In genomic region chr3:184688251-184688851, GRCh38 we compare ENCODE assay signal across 11 cellular contexts. TPM values are rescaled to one million over a fixed set of nuclear protein-coding genes. Genes with fewer than 3 reads are reported as not detected.
DNase-seq lines count a peak whose midpoint lies in the region; ATAC-seq, FAIRE-seq and TF ChIP-seq lines count a peak whose summit lies in the region.
"Had no signal": no experiment of that assay in that cellular context is flagged by ENCODE, and none has a peak within 500 bp of the region (broad histone marks: within the 10 kb centered on the region; RNA-seq: fewer than 3 reads in every experiment).

No MANE protein-coding gene starts in this region.

- H3K4me3 Mint-ChIP-seq in CD4-positive, alpha-beta memory T cell, result no peak overlapping the region

- intact Hi-C loops in mammary epithelial cell (cut with micrococcal nuclease) (no loop called here), lower lobe of right lung (cut with DNase I) (no loop called here), upper lobe of right lung (cut with DNase I) (no loop called here)
- intact Hi-C loops in CD4-positive, alpha-beta memory T cell (cut with micrococcal nuclease), result no loop called here

- dilution Hi-C loops in mammary epithelial cell (cut with HindIII; ENCODE audit: low sequenced_read_pairs), result no loop called here

- peaks cover 0 to 8% of the 10 kb centered on the region in 2 donors for H3K27me3 Mint-ChIP-seq in CD4-positive, alpha-beta memory T cell

- H2AFZ ChIP-seq in mammary epithelial cell (ENCODE audit: low read depth, low read length), result no peak overlapping the region

- no peak overlapping the region for H3K9ac ChIP-seq in mammary epithelial cell (ENCODE audit: insufficient read depth, low read length)

- H3K79me2 ChIP-seq in mammary epithelial cell (ENCODE audit: insufficient read depth, low read length), result no peaks in the 10 kb centered on the region

- H3K4me3 ChIP-seq in mammary epithelial cell (replicated peaks in 1 of 3; ENCODE audit: insufficient read depth in 1 of 3, low read depth in 2 of 3, low read length in 3 of 3), result no peak overlapping the region
- no peak overlapping the region for H3K4me3 ChIP-seq in lower lobe of right lung
- H3K4me3 ChIP-seq in upper lobe of right lung, result no peak overlapping the region
- no peak overlapping the region for H3K4me3 ChIP-seq in CD4-positive, alpha-beta memory T cell (ENCODE audit: low read length in 2 of 2)

- TF ChIP-seq CTCF in mammary epithelial cell (conservative IDR thresholded peaks at IDR 0.05 in 1 of 2, IDR thresholded peaks at IDR 0.05 in 1 of 2; ENCODE audit: extremely low read depth in 1 of 2, insufficient read depth in 1 of 2, low read depth in 1 of 2, low read length in 2 of 2), result no peak
- no peak for TF ChIP-seq CTCF in lower lobe of right lung (IDR thresholded peaks at IDR 0.05)
- no peak for TF ChIP-seq CTCF in upper lobe of right lung (IDR thresholded peaks at IDR 0.05)

- H3K36me3 ChIP-seq in mammary epithelial cell (ENCODE audit: insufficient read depth, low read length), result no peaks in the 10 kb centered on the region
- H3K36me3 ChIP-seq in lower lobe of right lung, result no peaks in the 10 kb centered on the region
- H3K36me3 ChIP-seq in upper lobe of right lung, result no peaks in the 10 kb centered on the region
- no peaks in the 10 kb centered on the region for H3K36me3 ChIP-seq in CD4-positive, alpha-beta memory T cell (ENCODE audit: insufficient read depth, low read length)

- no TSS peak for BruUV-seq in mammary epithelial cell (replicated peaks; lab: Mats Ljungman, UMichigan)

- H3K27me3 ChIP-seq in mammary epithelial cell (ENCODE audit: insufficient read depth, low read length) (no peaks in the 10 kb centered on the region), lower lobe of right lung (ENCODE audit: low read depth) (no peaks in the 10 kb centered on the region), upper lobe of right lung (no peaks in the 10 kb centered on the region)
- no peaks in the 10 kb centered on the region for H3K27me3 ChIP-seq in CD4-positive, alpha-beta memory T cell (ENCODE audit: insufficient read depth, low read length)

- in situ Hi-C loops in mammary epithelial cell (cut with MboI; ENCODE audit: low sequenced_read_pairs in 2 of 2), result no loop called here

- WGBS in mammary epithelial cell (ENCODE audit: low coverage, missing lambda C conversion rate), result 34% methylated on average over 4 of the region's 5 CpGs

- peak overlapping the region; percentile 7 for H3K4me2 ChIP-seq in mammary epithelial cell (ENCODE audit: insufficient read depth, low read depth, low read length)

- H4K20me1 ChIP-seq in mammary epithelial cell (ENCODE audit: insufficient read depth, low read length), result no peaks in the 10 kb centered on the region

- H3K27ac Mint-ChIP-seq in CD4-positive, alpha-beta memory T cell, result peak overlapping the region in 1 of 7 donors; percentile 31

- H3K9me3 ChIP-seq in mammary epithelial cell (replicated peaks; ENCODE audit: insufficient read depth, low read length) (no peaks in the 10 kb centered on the region), lower lobe of right lung (no peaks in the 10 kb centered on the region), upper lobe of right lung (no peaks in the 10 kb centered on the region)
- H3K9me3 ChIP-seq in CD4-positive, alpha-beta memory T cell (ENCODE audit: control insufficient read depth in 1 of 2, low read length in 2 of 2), result no peaks in the 10 kb centered on the region

- ATAC-seq in lower lobe of right lung (peak; percentile 34 to 36), upper lobe of right lung (peak; percentile 25), GM21723 (IDR thresholded peaks at IDR 0.05; ENCODE audit: unreplicated experiment) (no peak)

- peaks cover 0 to 2% (median 0%) of the 10 kb centered on the region in 8 donors for H3K9me3 Mint-ChIP-seq in CD4-positive, alpha-beta memory T cell

- CTCF ChIA-PET in mammary epithelial cell (lab: Charles Lee; ENCODE audit: low non-redundant PET), result no interaction called here
- CTCF ChIA-PET in CD4-positive, alpha-beta memory T cell (lab: Charles Lee; ENCODE audit: partially characterized antibody), result interaction anchor here (1.2 to 2.1 kb wide), 4 partner anchors 9 to 127 kb away, joined by 3 to 4 read pairs (median 3); no protein-coding TSS in a partner anchor

- H3K4me1 Mint-ChIP-seq in CD4-positive, alpha-beta memory T cell, result no peaks in the 10 kb centered on the region

- DNase-seq in HTR-8/SVneo (ENCODE audit: insufficient read length, low spot score), result peak; percentile 72
- DNase-seq in mammary epithelial cell, result peak; percentile 47
- no peak for DNase-seq in lower lobe of right lung
- no peak for DNase-seq in upper lobe of right lung
- no peak for DNase-seq in NCI-H146 (lab: John Stamatoyannopoulos, UW)
- no peak for DNase-seq in activated T-cell treated with anti-CD3 and anti-CD28 coated beads, Interleukin-2, amount 50 U/mL, for 1 hour
- no peak for DNase-seq in CD4-positive, alpha-beta memory T cell
- DNase-seq: activated naive CD4-positive, alpha-beta T cell treated with anti-CD3 and anti-CD28 coated beads, Interleukin-2, amount 50 U/mL, for 16 hours; NCI-H1105 treated with DMSO at 0.1 percent for 48 hours; stimulated activated CD4-positive, alpha-beta T cell treated with anti-CD3 and anti-CD28 coated beads, Interleukin-4, amount 100 ng/mL, for 1 hour had no signal

- H3K27ac ChIP-seq in mammary epithelial cell (ENCODE audit: insufficient read depth, low read depth, low read length), result no peak overlapping the region
- peak overlapping the region; percentile 24 for H3K27ac ChIP-seq in lower lobe of right lung
- H3K27ac ChIP-seq in upper lobe of right lung, result no peak overlapping the region
- no peak overlapping the region for H3K27ac ChIP-seq in CD4-positive, alpha-beta memory T cell (ENCODE audit: low read depth, low read length)

- POLR2A ChIA-PET in CD4-positive, alpha-beta memory T cell (lab: Charles Lee; ENCODE audit: partially characterized antibody), result interaction anchor here (0.6 kb wide), 1 partner anchor 1103 kb away, joined by 3 read pairs; no protein-coding TSS in a partner anchor

- H3K4me1 ChIP-seq in mammary epithelial cell (ENCODE audit: insufficient read depth, low read length), result peaks cover 9% of the 10 kb centered on the region
- H3K4me1 ChIP-seq in lower lobe of right lung, result peaks cover 34% of the 10 kb centered on the region
- H3K4me1 ChIP-seq in upper lobe of right lung, result peaks cover 33% of the 10 kb centered on the region
- H3K4me1 ChIP-seq in CD4-positive, alpha-beta memory T cell (ENCODE audit: insufficient read depth, low read length), result no peaks in the 10 kb centered on the region

- no peak for FAIRE-seq in HTR-8/SVneo (lab: Jason Lieb, UNC)

- no peaks in the 10 kb centered on the region for H3K36me3 Mint-ChIP-seq in CD4-positive, alpha-beta memory T cell

RNA-seq across cellular contexts. Expression of gene MAGEF1, which starts 23.5 kb away (rescaled TPM):
- total RNA-seq in mammary epithelial cell, result 10 to 100 TPM; 19.0 to 27.8 TPM
- 14.3 TPM for polyA plus RNA-seq in mammary epithelial cell
- 4.4 TPM for polyA minus RNA-seq in mammary epithelial cell
- 23.5 TPM for total RNA-seq in lower lobe of right lung
- total RNA-seq in upper lobe of right lung, result 30.3 TPM
- 10 to 100 TPM; 16.4 to 16.5 TPM for total RNA-seq in CD4-positive, alpha-beta memory T cell
- 10 to 100 TPM; 15.5 to 20.1 TPM for polyA plus RNA-seq in CD4-positive, alpha-beta memory T cell

Comparison
In these comparisons a context has a peak if more than half of its experiments do, and no peak if none do; other contexts are left out.
1. DNase-seq: peak in HTR-8/SVneo (single experiment) and mammary epithelial cell (single experiment); none in lower lobe of right lung (single experiment), upper lobe of right lung (single experiment), NCI-H146 (single experiment), activated T-cell treated with anti-CD3 and anti-CD28 coated beads, Interleukin-2, amount 50 U/mL, for 1 hour (single experiment) and CD4-positive, alpha-beta memory T cell (0 of 5).